Comparison of ENCODE assay signal across 1 cellular context in genomic region chr16:2912330-2913199, GRCh38.
TF ChIP-seq lines count a peak whose summit lies in the region.

No MANE protein-coding gene starts in this region.

TF ChIP-seq in H1, 55 proteins besides CTCF, POLR2A, EP300 and RAD21:
- TF ChIP-seq TCF12 (IDR thresholded peaks at IDR 0.05; ENCODE audit: low read depth, low read length) (no peak), CHD7 (IDR thresholded peaks at IDR 0.05; ENCODE audit: insufficient replicate concordance, low read length) (no peak), BACH1 (IDR thresholded peaks at IDR 0.05; ENCODE audit: low read length) (0 out of 2 replicates have a peak, but pooled peaks have one; percentile 46), SIRT6 (IDR thresholded peaks at IDR 0.05; ENCODE audit: low read length) (no peak)
